1 cellular context compared by ENCODE assay signal in genomic region chr19:2236285-2237050, GRCh38.
TF ChIP-seq lines count a peak whose summit lies in the region.

Gene PLEKHJ1, minus strand, starts transcription at chr19:2236329. Its CDS starts 81 bp downstream, at chr19:2236248.
A gene with protein sequence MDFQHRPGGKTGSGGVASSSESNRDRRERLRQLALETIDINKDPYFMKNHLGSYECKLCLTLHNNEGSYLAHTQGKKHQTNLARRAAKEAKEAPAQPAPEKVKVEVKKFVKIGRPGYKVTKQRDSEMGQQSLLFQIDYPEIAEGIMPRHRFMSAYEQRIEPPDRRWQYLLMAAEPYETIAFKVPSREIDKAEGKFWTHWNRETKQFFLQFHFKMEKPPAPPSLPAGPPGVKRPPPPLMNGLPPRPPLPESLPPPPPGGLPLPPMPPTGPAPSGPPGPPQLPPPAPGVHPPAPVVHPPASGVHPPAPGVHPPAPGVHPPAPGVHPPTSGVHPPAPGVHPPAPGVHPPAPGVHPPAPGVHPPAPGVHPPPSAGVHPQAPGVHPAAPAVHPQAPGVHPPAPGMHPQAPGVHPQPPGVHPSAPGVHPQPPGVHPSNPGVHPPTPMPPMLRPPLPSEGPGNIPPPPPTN (plus strand): TSS chr19:2236824. CDS start chr19:2243419, 6,595 bp downstream.

TF ChIP-seq in K562, 482 proteins besides CTCF, POLR2A, EP300 and RAD21 (continued from another document and continues in another):
- TF ChIP-seq, protein P1, sequence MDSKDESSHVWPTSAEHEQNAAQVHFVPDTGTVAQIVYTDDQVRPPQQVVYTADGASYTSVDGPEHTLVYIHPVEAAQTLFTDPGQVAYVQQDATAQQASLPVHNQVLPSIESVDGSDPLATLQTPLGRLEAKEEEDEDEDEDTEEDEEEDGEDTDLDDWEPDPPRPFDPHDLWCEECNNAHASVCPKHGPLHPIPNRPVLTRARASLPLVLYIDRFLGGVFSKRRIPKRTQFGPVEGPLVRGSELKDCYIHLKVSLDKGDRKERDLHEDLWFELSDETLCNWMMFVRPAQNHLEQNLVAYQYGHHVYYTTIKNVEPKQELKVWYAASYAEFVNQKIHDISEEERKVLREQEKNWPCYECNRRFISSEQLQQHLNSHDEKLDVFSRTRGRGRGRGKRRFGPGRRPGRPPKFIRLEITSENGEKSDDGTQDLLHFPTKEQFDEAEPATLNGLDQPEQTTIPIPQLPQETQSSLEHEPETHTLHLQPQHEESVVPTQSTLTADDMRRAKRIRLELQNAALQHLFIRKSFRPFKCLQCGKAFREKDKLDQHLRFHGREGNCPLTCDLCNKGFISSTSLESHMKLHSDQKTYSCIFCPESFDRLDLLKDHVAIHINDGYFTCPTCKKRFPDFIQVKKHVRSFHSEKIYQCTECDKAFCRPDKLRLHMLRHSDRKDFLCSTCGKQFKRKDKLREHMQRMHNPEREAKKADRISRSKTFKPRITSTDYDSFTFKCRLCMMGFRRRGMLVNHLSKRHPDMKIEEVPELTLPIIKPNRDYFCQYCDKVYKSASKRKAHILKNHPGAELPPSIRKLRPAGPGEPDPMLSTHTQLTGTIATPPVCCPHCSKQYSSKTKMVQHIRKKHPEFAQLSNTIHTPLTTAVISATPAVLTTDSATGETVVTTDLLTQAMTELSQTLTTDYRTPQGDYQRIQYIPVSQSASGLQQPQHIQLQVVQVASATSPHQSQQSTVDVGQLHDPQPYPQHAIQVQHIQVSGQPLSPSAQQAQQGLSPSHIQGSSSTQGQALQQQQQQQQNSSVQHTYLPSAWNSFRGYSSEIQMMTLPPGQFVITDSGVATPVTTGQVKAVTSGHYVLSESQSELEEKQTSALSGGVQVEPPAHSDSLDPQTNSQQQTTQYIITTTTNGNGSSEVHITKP (IDR thresholded peaks at IDR 0.05; ENCODE audit: partially characterized antibody): peak; percentile 46
- TF ChIP-seq ATF6 (CRISPR knock-in tag; IDR thresholded peaks at IDR 0.05): peak; percentile 67
- TF ChIP-seq AFF4 (CRISPR knock-in tag; IDR thresholded peaks at IDR 0.05): peak; percentile 66
- TF ChIP-seq NR2C1 (IDR thresholded peaks at IDR 0.05): peak; percentile 99
- TF ChIP-seq NR2C1 (tag; IDR thresholded peaks at IDR 0.05): peak; percentile 99
- TF ChIP-seq GTF2A2 (tag; IDR thresholded peaks at IDR 0.05): no peak
- peak; percentile 82 for TF ChIP-seq RBBP5 (IDR thresholded peaks at IDR 0.05; ENCODE audit: borderline replicate concordance, insufficient read depth, low read length, poor library complexity, severe bottlenecking)
- no peak for TF ChIP-seq ZNF551 (CRISPR knock-in tag; IDR thresholded peaks at IDR 0.05)
- TF ChIP-seq ZSCAN29 (IDR thresholded peaks at IDR 0.05): no peak
- 0 out of 2 replicates have a peak, but pooled peaks have one; percentile 56 for TF ChIP-seq RBM34 (IDR thresholded peaks at IDR 0.05; ENCODE audit: borderline replicate concordance, insufficient read depth, low read length)
- no peak for TF ChIP-seq ZNF398 (CRISPR knock-in tag; IDR thresholded peaks at IDR 0.05)
- TF ChIP-seq, protein P2, sequence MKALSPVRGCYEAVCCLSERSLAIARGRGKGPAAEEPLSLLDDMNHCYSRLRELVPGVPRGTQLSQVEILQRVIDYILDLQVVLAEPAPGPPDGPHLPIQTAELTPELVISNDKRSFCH (CRISPR knock-in tag; IDR thresholded peaks at IDR 0.05): no peak
- TF ChIP-seq, protein P2 (tag; IDR thresholded peaks at IDR 0.05): peak; percentile 90
- peak; percentile 63; the same call in 1 of the 2 replicates for TF ChIP-seq ZKSCAN1 (IDR thresholded peaks at IDR 0.05; ENCODE audit: low read depth, low read length)
- TF ChIP-seq, protein P3, sequence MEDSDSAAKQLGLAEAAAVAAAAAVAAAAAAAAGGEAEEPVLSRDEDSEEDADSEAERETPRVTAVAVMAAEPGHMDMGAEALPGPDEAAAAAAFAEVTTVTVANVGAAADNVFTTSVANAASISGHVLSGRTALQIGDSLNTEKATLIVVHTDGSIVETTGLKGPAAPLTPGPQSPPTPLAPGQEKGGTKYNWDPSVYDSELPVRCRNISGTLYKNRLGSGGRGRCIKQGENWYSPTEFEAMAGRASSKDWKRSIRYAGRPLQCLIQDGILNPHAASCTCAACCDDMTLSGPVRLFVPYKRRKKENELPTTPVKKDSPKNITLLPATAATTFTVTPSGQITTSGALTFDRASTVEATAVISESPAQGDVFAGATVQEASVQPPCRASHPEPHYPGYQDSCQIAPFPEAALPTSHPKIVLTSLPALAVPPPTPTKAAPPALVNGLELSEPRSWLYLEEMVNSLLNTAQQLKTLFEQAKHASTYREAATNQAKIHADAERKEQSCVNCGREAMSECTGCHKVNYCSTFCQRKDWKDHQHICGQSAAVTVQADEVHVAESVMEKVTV (CRISPR knock-in tag; IDR thresholded peaks at IDR 0.05): peak; percentile 97
- TF ChIP-seq JUNB (CRISPR knock-in tag; conservative IDR thresholded peaks at IDR 0.05): no peak
- TF ChIP-seq, protein P4, sequence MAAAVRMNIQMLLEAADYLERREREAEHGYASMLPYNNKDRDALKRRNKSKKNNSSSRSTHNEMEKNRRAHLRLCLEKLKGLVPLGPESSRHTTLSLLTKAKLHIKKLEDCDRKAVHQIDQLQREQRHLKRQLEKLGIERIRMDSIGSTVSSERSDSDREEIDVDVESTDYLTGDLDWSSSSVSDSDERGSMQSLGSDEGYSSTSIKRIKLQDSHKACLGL (CRISPR knock-in tag; IDR thresholded peaks at IDR 0.05; ENCODE audit: borderline replicate concordance, poor library complexity, severe bottlenecking): no peak
- TF ChIP-seq SRSF1 (IDR thresholded peaks at IDR 0.05; ENCODE audit: low read depth, low read length): no peak
- TF ChIP-seq ATF1 (CRISPR knock-in tag; IDR thresholded peaks at IDR 0.05): no peak
- peak; percentile 90 for TF ChIP-seq ATF1 (tag; IDR thresholded peaks at IDR 0.05)
- TF ChIP-seq KLF16 (IDR thresholded peaks at IDR 0.05): peak; percentile 74
- TF ChIP-seq MEIS2 (IDR thresholded peaks at IDR 0.05; ENCODE audit: partially characterized antibody): peak; percentile 80
- TF ChIP-seq SRSF3 (IDR thresholded peaks at IDR 0.05; ENCODE audit: insufficient read depth, low read length): no peak
- peak; percentile 89 for TF ChIP-seq TAF1 (IDR thresholded peaks at IDR 0.05; ENCODE audit: control insufficient read depth, extremely low read depth, insufficient read depth, low read length, severe bottlenecking)
- peak; percentile 55 for TF ChIP-seq DPF2 (IDR thresholded peaks at IDR 0.05)
- TF ChIP-seq, protein P5, sequence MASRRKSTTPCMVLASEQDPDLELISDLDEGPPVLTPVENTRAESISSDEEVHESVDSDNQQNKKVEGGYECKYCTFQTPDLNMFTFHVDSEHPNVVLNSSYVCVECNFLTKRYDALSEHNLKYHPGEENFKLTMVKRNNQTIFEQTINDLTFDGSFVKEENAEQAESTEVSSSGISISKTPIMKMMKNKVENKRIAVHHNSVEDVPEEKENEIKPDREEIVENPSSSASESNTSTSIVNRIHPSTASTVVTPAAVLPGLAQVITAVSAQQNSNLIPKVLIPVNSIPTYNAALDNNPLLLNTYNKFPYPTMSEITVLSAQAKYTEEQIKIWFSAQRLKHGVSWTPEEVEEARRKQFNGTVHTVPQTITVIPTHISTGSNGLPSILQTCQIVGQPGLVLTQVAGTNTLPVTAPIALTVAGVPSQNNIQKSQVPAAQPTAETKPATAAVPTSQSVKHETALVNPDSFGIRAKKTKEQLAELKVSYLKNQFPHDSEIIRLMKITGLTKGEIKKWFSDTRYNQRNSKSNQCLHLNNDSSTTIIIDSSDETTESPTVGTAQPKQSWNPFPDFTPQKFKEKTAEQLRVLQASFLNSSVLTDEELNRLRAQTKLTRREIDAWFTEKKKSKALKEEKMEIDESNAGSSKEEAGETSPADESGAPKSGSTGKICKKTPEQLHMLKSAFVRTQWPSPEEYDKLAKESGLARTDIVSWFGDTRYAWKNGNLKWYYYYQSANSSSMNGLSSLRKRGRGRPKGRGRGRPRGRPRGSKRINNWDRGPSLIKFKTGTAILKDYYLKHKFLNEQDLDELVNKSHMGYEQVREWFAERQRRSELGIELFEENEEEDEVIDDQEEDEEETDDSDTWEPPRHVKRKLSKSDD (conservative IDR thresholded peaks at IDR 0.05; ENCODE audit: low read length): peak; percentile 60
- TF ChIP-seq ZNF511 (CRISPR knock-in tag; IDR thresholded peaks at IDR 0.05): peak; percentile 36
- TF ChIP-seq HNRNPL (IDR thresholded peaks at IDR 0.05; ENCODE audit: low read depth, low read length): peak; percentile 73; the same call in 1 of the 2 replicates
- TF ChIP-seq, protein P6, sequence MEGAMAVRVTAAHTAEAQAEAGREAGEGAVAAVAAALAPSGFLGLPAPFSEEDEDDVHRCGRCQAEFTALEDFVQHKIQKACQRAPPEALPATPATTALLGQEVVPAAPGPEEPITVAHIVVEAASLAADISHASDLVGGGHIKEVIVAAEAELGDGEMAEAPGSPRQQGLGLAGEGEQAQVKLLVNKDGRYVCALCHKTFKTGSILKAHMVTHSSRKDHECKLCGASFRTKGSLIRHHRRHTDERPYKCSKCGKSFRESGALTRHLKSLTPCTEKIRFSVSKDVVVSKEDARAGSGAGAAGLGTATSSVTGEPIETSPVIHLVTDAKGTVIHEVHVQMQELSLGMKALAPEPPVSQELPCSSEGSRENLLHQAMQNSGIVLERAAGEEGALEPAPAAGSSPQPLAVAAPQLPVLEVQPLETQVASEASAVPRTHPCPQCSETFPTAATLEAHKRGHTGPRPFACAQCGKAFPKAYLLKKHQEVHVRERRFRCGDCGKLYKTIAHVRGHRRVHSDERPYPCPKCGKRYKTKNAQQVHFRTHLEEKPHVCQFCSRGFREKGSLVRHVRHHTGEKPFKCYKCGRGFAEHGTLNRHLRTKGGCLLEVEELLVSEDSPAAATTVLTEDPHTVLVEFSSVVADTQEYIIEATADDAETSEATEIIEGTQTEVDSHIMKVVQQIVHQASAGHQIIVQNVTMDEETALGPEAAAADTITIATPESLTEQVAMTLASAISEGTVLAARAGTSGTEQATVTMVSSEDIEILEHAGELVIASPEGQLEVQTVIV (CRISPR knock-in tag; IDR thresholded peaks at IDR 0.05; ENCODE audit: borderline replicate concordance): no peak
- TF ChIP-seq HNRNPUL1 (IDR thresholded peaks at IDR 0.05; ENCODE audit: low read length): no peak
- TF ChIP-seq TCF7 (IDR thresholded peaks at IDR 0.05; ENCODE audit: borderline replicate concordance): peak; percentile 67; the same call in 1 of the 2 replicates
- TF ChIP-seq ZNF766 (CRISPR knock-in tag; conservative IDR thresholded peaks at IDR 0.05): peak; percentile 89
- peak; percentile 79 for TF ChIP-seq TBP (optimal IDR thresholded peaks at IDR 0.05; ENCODE audit: low read depth, low read length)
